In genomic region chr15:89409184-89409992, GRCh38 we compare ENCODE assay signal across 10 cellular contexts.
A peak's percentile ranks its signal among the peaks of the same experiment; 100 is the strongest.
DNase-seq lines count a peak whose midpoint lies in the region; ATAC-seq and TF ChIP-seq lines count a peak whose summit lies in the region.
"Had no signal": no experiment of that assay in that cellular context is flagged by ENCODE, and none has a peak within 500 bp of the region (broad histone marks: within the 10 kb centered on the region; RNA-seq: fewer than 3 reads in every experiment).

No MANE protein-coding gene starts in this region.

- peaks cover 5 to 100% of the 10 kb centered on the region in 2 donors for H3K27me3 ChIP-seq in breast epithelium

- TF ChIP-seq POLR2A in breast epithelium (IDR thresholded peaks at IDR 0.05): no peak

- no peaks in the 10 kb centered on the region for H3K36me3 Mint-ChIP-seq in MCF 10A (ENCODE audit: insufficient read depth, unreplicated experiment)
- peaks cover 5% of the 10 kb centered on the region for H3K36me3 Mint-ChIP-seq in central memory CD8-positive, alpha-beta T cell (ENCODE audit: insufficient read depth)
- H3K36me3 Mint-ChIP-seq in naive B cell: peaks cover 0 to 7% of the 10 kb centered on the region in 2 donors
- no peaks in the 10 kb centered on the region for H3K36me3 Mint-ChIP-seq in type B pancreatic cell

- no peaks in the 10 kb centered on the region for H3K9me3 ChIP-seq in breast epithelium

- H3K4me1 Mint-ChIP-seq in MCF 10A (ENCODE audit: insufficient read depth, unreplicated experiment) (no peaks in the 10 kb centered on the region), naive B cell (peaks cover 24 to 65% (median 63%) of the 10 kb centered on the region in 3 donors), type B pancreatic cell (ENCODE audit: unreplicated experiment) (peaks cover 6% of the 10 kb centered on the region)
- H3K4me1 Mint-ChIP-seq in central memory CD8-positive, alpha-beta T cell: peaks cover 28% of the 10 kb centered on the region

- H3K4me1 ChIP-seq in breast epithelium: peaks cover 0 to 6% of the 10 kb centered on the region in 2 donors

- no TSS peak for BruUV-seq in MCF 10A (replicated peaks; lab: Mats Ljungman, UMichigan)

- no peaks in the 10 kb centered on the region for H3K9me3 Mint-ChIP-seq in MCF 10A (ENCODE audit: unreplicated experiment)
- H3K9me3 Mint-ChIP-seq in central memory CD8-positive, alpha-beta T cell: no peaks in the 10 kb centered on the region
- H3K9me3 Mint-ChIP-seq in naive B cell: peaks cover 0 to 4% (median 0%) of the 10 kb centered on the region in 7 donors
- no peaks in the 10 kb centered on the region for H3K9me3 Mint-ChIP-seq in type B pancreatic cell

- H3K27me3 Mint-ChIP-seq in MCF 10A (ENCODE audit: insufficient read depth, unreplicated experiment): peaks cover 32% of the 10 kb centered on the region
- peaks cover 100% of the 10 kb centered on the region for H3K27me3 Mint-ChIP-seq in central memory CD8-positive, alpha-beta T cell
- H3K27me3 Mint-ChIP-seq in naive B cell: peaks cover 76 to 100% (median 89%) of the 10 kb centered on the region in 3 donors
- H3K27me3 Mint-ChIP-seq in type B pancreatic cell: peaks cover 100% of the 10 kb centered on the region

- H3K4me3 Mint-ChIP-seq in MCF 10A (ENCODE audit: unreplicated experiment) (no peak overlapping the region), naive B cell (peak overlapping the region; percentile 78 to 97 (median 92)), type B pancreatic cell (no peak overlapping the region)
- H3K4me3 Mint-ChIP-seq in central memory CD8-positive, alpha-beta T cell: peak overlapping the region; percentile 68

- H3K27ac Mint-ChIP-seq in MCF 10A (ENCODE audit: low read depth, unreplicated experiment) (no peak overlapping the region), naive B cell (peak overlapping the region in 2 of 6 donors; percentile 63 to 80), type B pancreatic cell (peak overlapping the region; percentile 3)
- H3K27ac Mint-ChIP-seq in central memory CD8-positive, alpha-beta T cell (ENCODE audit: low read depth): no peak overlapping the region

- intact Hi-C loops in breast epithelium (cut with DNase I; ENCODE audit: low total_unique reads): no loop called here
- intact Hi-C loops in MCF 10A (cut with micrococcal nuclease): no loop called here

- no peaks in the 10 kb centered on the region for H3K36me3 ChIP-seq in breast epithelium

- H3K27ac ChIP-seq in breast epithelium: no peak overlapping the region
- H3K27ac ChIP-seq: VCaP had no signal

- DNase-seq in breast epithelium (ENCODE audit: low spot score in 2 of 2): no peak
- no peak for DNase-seq in MCF 10A (ENCODE audit: unreplicated experiment)
- DNase-seq in central memory CD8-positive, alpha-beta T cell (ENCODE audit: low spot score in 2 of 2): no peak
- no peak for DNase-seq in naive B cell
- DNase-seq in type B pancreatic cell (ENCODE audit: extremely low spot score, unreplicated experiment): no peak
- no peak for DNase-seq in kidney glomerular epithelial cell (lab: John Stamatoyannopoulos, UW)
- DNase-seq in NK-92 (lab: John Stamatoyannopoulos, UW; ENCODE audit: unreplicated experiment): no peak
- DNase-seq in amygdala (lab: John Stamatoyannopoulos, UW): no peak
- DNase-seq: central memory CD4-positive, alpha-beta T cell had no signal

- no peak for TF ChIP-seq CTCF in breast epithelium (IDR thresholded peaks at IDR 0.05)
- no peak for TF ChIP-seq CTCF in MCF 10A (IDR thresholded peaks at IDR 0.05; ENCODE audit: unreplicated experiment)
- no peak for TF ChIP-seq CTCF in type B pancreatic cell (conservative IDR thresholded peaks at IDR 0.05)

- POLR2A ChIA-PET in MCF 10A (lab: Yijun Ruan, JAX): no interaction called here

- peak overlapping the region; percentile 7 to 50 (median 19) for H3K4me3 ChIP-seq in breast epithelium

- CTCF ChIA-PET in MCF 10A (lab: Yijun Ruan, JAX): interaction anchor here (0.6 to 0.9 kb wide), 4 partner anchors 14 to 658 kb away, joined by 3 read pairs; no protein-coding TSS in a partner anchor

- no peak for ATAC-seq in central memory CD8-positive, alpha-beta T cell (replicated peaks; ENCODE audit: extremely low read depth, poor library complexity, severe bottlenecking)
- ATAC-seq in naive B cell (ENCODE audit: low read depth in 2 of 2): no peak

Comparison
In these comparisons a context has a peak if more than half of its experiments do, and no peak if none do; other contexts are left out.
1. H3K4me3 Mint-ChIP-seq: peak in central memory CD8-positive, alpha-beta T cell (single experiment) and naive B cell (8 of 8); none in MCF 10A (single experiment) and type B pancreatic cell (single experiment).